Comparison of ENCODE assay signal across 1 cellular context in genomic region chr1:117672756-117673155, GRCh38.
TF ChIP-seq lines count a peak whose summit lies in the region.

No MANE protein-coding gene starts in this region.

TF ChIP-seq in GM23338, 12 proteins besides CTCF, POLR2A, EP300 and RAD21 (continued from another document):
- TF ChIP-seq ZNF462 (CRISPR knock-in tag; IDR thresholded peaks at IDR 0.05) (no peak), CREB1 (CRISPR knock-in tag; IDR thresholded peaks at IDR 0.05; ENCODE audit: low read depth) (no peak), ZNF114 (CRISPR knock-in tag; IDR thresholded peaks at IDR 0.05) (no peak), ZNF331 (CRISPR knock-in tag; IDR thresholded peaks at IDR 0.05; ENCODE audit: low read depth) (no peak), ETS1 (IDR thresholded peaks at IDR 0.05) (no peak), EZH2phosphoT487 (IDR thresholded peaks at IDR 0.05; ENCODE audit: unreplicated experiment) (no peak)
